Comparison of ENCODE assay signal across 12 cellular contexts in genomic region chr18:41905786-41906527, GRCh38. TPM values are rescaled to one million over a fixed set of nuclear protein-coding genes. Genes with fewer than 3 reads are reported as not detected.
DNase-seq lines count a peak whose midpoint lies in the region; ATAC-seq and TF ChIP-seq lines count a peak whose summit lies in the region.
"Had no signal": no experiment of that assay in that cellular context is flagged by ENCODE, and none has a peak within 500 bp of the region (broad histone marks: within the 10 kb centered on the region; RNA-seq: fewer than 3 reads in every experiment).

No MANE protein-coding gene starts in this region.

- no peak for TF ChIP-seq POLR2A in transverse colon (IDR thresholded peaks at IDR 0.05)

- intact Hi-C loops in transverse colon (cut with DNase I; ENCODE audit: low total_unique reads) = no loop called here

- H3K36me3 ChIP-seq in CD4-positive, CD25-positive, alpha-beta regulatory T cell (ENCODE audit: control insufficient read depth, insufficient read depth, low read length) = no peaks in the 10 kb centered on the region
- H3K36me3 ChIP-seq in brain microvascular endothelial cell (replicated peaks) (no peaks in the 10 kb centered on the region), transverse colon (no peaks in the 10 kb centered on the region)
- H3K36me3 ChIP-seq: BLaER1 treated with 17β-estradiol and CSF1 and Interleukin-3, amounts not matched to agents 10 nM and 100 nM; esophagus squamous epithelium; neutrophil; tibial artery had no signal

- H3K27me3 ChIP-seq in CD4-positive, CD25-positive, alpha-beta regulatory T cell (ENCODE audit: control insufficient read depth, insufficient read depth, low read length) = no peaks in the 10 kb centered on the region
- H3K27me3 ChIP-seq in brain microvascular endothelial cell (replicated peaks) (no peaks in the 10 kb centered on the region), transverse colon (no peaks in the 10 kb centered on the region)
- H3K27me3 ChIP-seq: BLaER1 treated with 17β-estradiol and CSF1 and Interleukin-3, amounts not matched to agents 10 nM and 100 nM; esophagus squamous epithelium; neutrophil; tibial artery had no signal

- no peak overlapping the region for H3K4me3 ChIP-seq in CD4-positive, CD25-positive, alpha-beta regulatory T cell (ENCODE audit: low read depth, low read length)
- H3K4me3 ChIP-seq in brain microvascular endothelial cell (ENCODE audit: low read depth, low read length) (no peak overlapping the region), transverse colon (no peak overlapping the region)
- H3K4me3 ChIP-seq: BLaER1 treated with 17β-estradiol and CSF1 and Interleukin-3, amounts not matched to agents 10 nM and 100 nM; esophagus squamous epithelium; tibial artery had no signal

- 48% methylated on average over 1 of the region's 1 CpG; no CpG with 5 or more reads in 1 of the 2 donors for WGBS in transverse colon (ENCODE audit: low coverage in 1 of 2), 2 donors

- DNase-seq in CD4-positive, CD25-positive, alpha-beta regulatory T cell = no peak
- DNase-seq in D341Med (ENCODE audit: low spot score) (peak; percentile 77), NCI-H748 treated with DMSO at 0.1 percent for 48 hours (lab: John Stamatoyannopoulos, UW) (peak; percentile 32), brain microvascular endothelial cell (peak; percentile 5), transverse colon (no peak), DMS153 treated with DMSO at 0.1 percent for 48 hours (lab: John Stamatoyannopoulos, UW; ENCODE audit: unreplicated experiment) (no peak)
- DNase-seq: esophagus squamous epithelium, tibial artery had no signal

- H3K4me3 Mint-ChIP-seq in CD4-positive, CD25-positive, alpha-beta regulatory T cell = peak overlapping the region in 2 of 4 donors; percentile 59 to 68

- H3K27ac ChIP-seq in CD4-positive, CD25-positive, alpha-beta regulatory T cell (ENCODE audit: insufficient read depth, low read length, poor library complexity, severe bottlenecking) = no peak overlapping the region
- H3K27ac ChIP-seq in brain microvascular endothelial cell = no peak overlapping the region
- H3K27ac ChIP-seq in transverse colon = no peak overlapping the region
- H3K27ac ChIP-seq: BLaER1 treated with 17β-estradiol and CSF1 and Interleukin-3, amounts not matched to agents 10 nM and 100 nM; esophagus squamous epithelium; neutrophil; tibial artery had no signal

- no peak for ATAC-seq in CD4-positive, CD25-positive, alpha-beta regulatory T cell (ENCODE audit: low read depth in 2 of 2)
- no peak for ATAC-seq in GM19397 (IDR thresholded peaks at IDR 0.05; ENCODE audit: unreplicated experiment)

- no peaks in the 10 kb centered on the region for H3K4me1 ChIP-seq in CD4-positive, CD25-positive, alpha-beta regulatory T cell (ENCODE audit: control insufficient read depth, insufficient read depth, low read length, poor library complexity, severe bottlenecking)
- H3K4me1 ChIP-seq in transverse colon = no peaks in the 10 kb centered on the region
- H3K4me1 ChIP-seq: esophagus squamous epithelium, tibial artery had no signal

- H3K9me3 Mint-ChIP-seq in CD4-positive, CD25-positive, alpha-beta regulatory T cell = no peaks in the 10 kb centered on the region
- H3K9me3 Mint-ChIP-seq: mesothelial cell of epicardium had no signal

- H3K27ac Mint-ChIP-seq in CD4-positive, CD25-positive, alpha-beta regulatory T cell = peak overlapping the region in 2 of 3 donors; percentile 52 to 56
- H3K27ac Mint-ChIP-seq: mesothelial cell of epicardium had no signal

- H3K36me3 Mint-ChIP-seq in CD4-positive, CD25-positive, alpha-beta regulatory T cell = no peaks in the 10 kb centered on the region
- H3K36me3 Mint-ChIP-seq: mesothelial cell of epicardium had no signal

- H3K4me1 Mint-ChIP-seq in CD4-positive, CD25-positive, alpha-beta regulatory T cell = peaks cover 6 to 14% (median 8%) of the 10 kb centered on the region in 4 donors

- H3K9me3 ChIP-seq in CD4-positive, CD25-positive, alpha-beta regulatory T cell (ENCODE audit: control insufficient read depth in 2 of 2, low read length in 2 of 2) = no peaks in the 10 kb centered on the region
- H3K9me3 ChIP-seq in transverse colon = no peaks in the 10 kb centered on the region
- H3K9me3 ChIP-seq: BLaER1 treated with 17β-estradiol and CSF1 and Interleukin-3, amounts not matched to agents 10 nM and 100 nM; esophagus squamous epithelium; neutrophil; tibial artery had no signal

- TF ChIP-seq CTCF in brain microvascular endothelial cell (IDR thresholded peaks at IDR 0.05; ENCODE audit: low read depth, low read length, missing control alignments) = no peak
- no peak for TF ChIP-seq CTCF in transverse colon (IDR thresholded peaks at IDR 0.05)

- in situ Hi-C loops in brain microvascular endothelial cell (cut with HindIII; ENCODE audit: low pct_ligation_motif_present, low sequenced_read_pairs) (no loop called here), transverse colon (cut with MboI; ENCODE audit: low pct_ligation_motif_present in 1 of 4, low pct_unique_long_range_greater_than_20kb in 1 of 4, low sequenced_read_pairs in 3 of 4) (no loop called here)

- no peaks in the 10 kb centered on the region for H3K27me3 Mint-ChIP-seq in CD4-positive, CD25-positive, alpha-beta regulatory T cell

- TF ChIP-seq EP300 in transverse colon (IDR thresholded peaks at IDR 0.05; ENCODE audit: low read depth) = no peak

RNA-seq across cellular contexts. Expression of gene PIK3C3, which starts 49.1 kb away (rescaled TPM):
- total RNA-seq in CD4-positive, CD25-positive, alpha-beta regulatory T cell = 77.1 TPM
- polyA plus RNA-seq in CD4-positive, CD25-positive, alpha-beta regulatory T cell = 10 to 100 TPM; 42.4 to 52.9 (median 45.2) TPM
- total RNA-seq in transverse colon = 10 to 100 TPM; 20.2 to 70.7 (median 45.2) TPM

Comparison
In these comparisons a context has a peak if more than half of its experiments do, and no peak if none do; other contexts are left out.
1. DNase-seq: peak in D341Med (single experiment), NCI-H748 treated with DMSO at 0.1 percent for 48 hours (single experiment) and brain microvascular endothelial cell (single experiment); none in CD4-positive, CD25-positive, alpha-beta regulatory T cell (0 of 3), transverse colon (single experiment) and DMS153 treated with DMSO at 0.1 percent for 48 hours (single experiment).